10 cellular contexts compared by ENCODE assay signal in the genomic region with DNA sequence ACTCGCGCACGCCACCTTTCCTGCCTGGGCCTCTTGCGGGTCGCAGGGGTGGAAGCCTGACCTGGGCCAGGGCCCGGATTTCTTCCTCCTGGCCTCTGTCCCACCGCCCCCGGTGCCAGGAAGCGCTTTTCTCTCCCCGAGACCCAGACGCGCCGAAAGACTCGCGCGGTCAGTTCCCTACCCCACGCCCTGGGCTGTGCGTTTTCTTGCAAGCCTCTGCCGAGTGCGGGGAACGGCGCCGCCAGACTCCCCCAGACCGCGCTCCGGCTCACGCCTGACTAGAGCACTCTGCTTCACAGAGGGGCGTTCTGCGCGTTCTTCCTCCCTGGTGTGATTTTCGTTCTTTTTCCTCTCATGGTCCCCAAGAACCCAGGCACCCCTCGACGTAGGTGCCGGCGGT. TPM values are rescaled to one million over a fixed set of nuclear protein-coding genes. Genes with fewer than 3 reads are reported as not detected.
"Had no signal": no experiment of that assay in that cellular context is flagged by ENCODE, and none has a peak within 500 bp of the region (broad histone marks: within the 10 kb centered on the region; RNA-seq: fewer than 3 reads in every experiment).

No MANE protein-coding gene starts in this region.

RNA-seq across cellular contexts. Expression of a gene that starts 4.5 kb away (rescaled TPM):
- total RNA-seq: activated naive CD4-positive, alpha-beta T cell treated with anti-CD3 and anti-CD28 coated beads for 36 hours; cerebellum; fibroblast of villous mesenchyme; glomerular endothelial cell; hepatocyte; mesenteric fat pad; sigmoid colon had no signal
- polyA plus RNA-seq: hepatocyte, immature natural killer cell, smooth muscle cell had no signal

RNA-seq across cellular contexts. Expression of a gene that starts 49.3 kb away (rescaled TPM):
- total RNA-seq: activated naive CD4-positive, alpha-beta T cell treated with anti-CD3 and anti-CD28 coated beads for 36 hours had no signal
- polyA plus RNA-seq: SK-N-SH had no signal
